ENCODE assay signal across 1 cellular context in genomic region chr2:112156152-112156986, GRCh38.
TF ChIP-seq lines count a peak whose summit lies in the region.

No MANE protein-coding gene starts in this region.

TF ChIP-seq in HEK293, 187 proteins besides CTCF, POLR2A, EP300 and RAD21 (continued from another document):
- TF ChIP-seq ZSCAN4 (tag by site-specific recombination; IDR thresholded peaks at IDR 0.05) (no peak), ZXDB (tag by site-specific recombination; IDR thresholded peaks at IDR 0.05) (no peak), ZFHX2 (tag by site-specific recombination; conservative IDR thresholded peaks at IDR 0.05) (peak; percentile 73), ZNF560 (tag by site-specific recombination; IDR thresholded peaks at IDR 0.05; ENCODE audit: borderline replicate concordance) (no peak), ZNF785 (tag by site-specific recombination; IDR thresholded peaks at IDR 0.05) (no peak), YY2 (tag by site-specific recombination; IDR thresholded peaks at IDR 0.05) (no peak), KLF7 (tag by site-specific recombination; IDR thresholded peaks at IDR 0.05; ENCODE audit: borderline replicate concordance) (no peak), ZNF514 (tag by site-specific recombination; IDR thresholded peaks at IDR 0.05) (no peak)
